In the genomic region with DNA sequence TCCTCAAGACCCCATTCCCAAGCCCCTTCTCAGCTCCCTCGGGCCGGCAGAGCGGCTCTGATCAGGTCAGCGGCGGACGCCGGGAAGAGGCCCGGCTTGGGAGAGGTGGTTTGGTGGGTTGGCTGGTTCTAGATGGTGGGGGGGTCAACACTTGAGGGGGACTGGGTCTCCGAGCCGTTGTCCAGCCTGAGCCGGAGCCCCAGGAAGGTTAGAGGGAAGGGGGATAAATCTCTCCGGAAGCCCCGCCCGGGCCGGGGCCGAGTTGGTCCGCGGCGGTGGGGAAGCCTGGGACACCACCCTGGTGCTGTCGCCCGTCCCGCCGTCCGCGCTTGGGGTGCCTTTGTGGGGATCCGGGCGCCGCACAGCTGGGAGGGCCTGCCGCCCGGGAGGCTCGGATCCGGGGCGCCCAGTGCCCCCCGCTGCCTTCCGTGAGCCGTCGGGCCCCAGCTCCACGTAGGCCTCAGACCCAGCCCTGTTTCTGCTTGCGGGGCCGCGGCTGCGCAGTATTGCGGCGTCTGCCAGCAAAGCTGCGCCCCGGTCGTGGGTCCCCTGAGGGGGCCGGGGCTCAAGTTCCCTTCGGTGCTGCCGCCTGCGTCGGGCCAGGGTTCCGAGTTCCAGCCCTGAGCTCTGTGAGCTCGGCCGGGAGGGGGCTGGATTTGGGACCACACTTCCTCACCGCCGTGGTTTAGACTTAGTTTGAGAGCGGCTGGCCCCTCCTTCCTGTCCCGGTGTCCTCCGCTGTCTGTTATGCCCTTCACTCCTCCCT, we compare ENCODE assay signal across 1 cellular context.
TF ChIP-seq lines count a peak whose summit lies in the region.

No MANE protein-coding gene starts in this region.

TF ChIP-seq in HEK293, 187 proteins besides CTCF, POLR2A, EP300 and RAD21 (continued from another document and continues in another):
- TF ChIP-seq, protein P1, sequence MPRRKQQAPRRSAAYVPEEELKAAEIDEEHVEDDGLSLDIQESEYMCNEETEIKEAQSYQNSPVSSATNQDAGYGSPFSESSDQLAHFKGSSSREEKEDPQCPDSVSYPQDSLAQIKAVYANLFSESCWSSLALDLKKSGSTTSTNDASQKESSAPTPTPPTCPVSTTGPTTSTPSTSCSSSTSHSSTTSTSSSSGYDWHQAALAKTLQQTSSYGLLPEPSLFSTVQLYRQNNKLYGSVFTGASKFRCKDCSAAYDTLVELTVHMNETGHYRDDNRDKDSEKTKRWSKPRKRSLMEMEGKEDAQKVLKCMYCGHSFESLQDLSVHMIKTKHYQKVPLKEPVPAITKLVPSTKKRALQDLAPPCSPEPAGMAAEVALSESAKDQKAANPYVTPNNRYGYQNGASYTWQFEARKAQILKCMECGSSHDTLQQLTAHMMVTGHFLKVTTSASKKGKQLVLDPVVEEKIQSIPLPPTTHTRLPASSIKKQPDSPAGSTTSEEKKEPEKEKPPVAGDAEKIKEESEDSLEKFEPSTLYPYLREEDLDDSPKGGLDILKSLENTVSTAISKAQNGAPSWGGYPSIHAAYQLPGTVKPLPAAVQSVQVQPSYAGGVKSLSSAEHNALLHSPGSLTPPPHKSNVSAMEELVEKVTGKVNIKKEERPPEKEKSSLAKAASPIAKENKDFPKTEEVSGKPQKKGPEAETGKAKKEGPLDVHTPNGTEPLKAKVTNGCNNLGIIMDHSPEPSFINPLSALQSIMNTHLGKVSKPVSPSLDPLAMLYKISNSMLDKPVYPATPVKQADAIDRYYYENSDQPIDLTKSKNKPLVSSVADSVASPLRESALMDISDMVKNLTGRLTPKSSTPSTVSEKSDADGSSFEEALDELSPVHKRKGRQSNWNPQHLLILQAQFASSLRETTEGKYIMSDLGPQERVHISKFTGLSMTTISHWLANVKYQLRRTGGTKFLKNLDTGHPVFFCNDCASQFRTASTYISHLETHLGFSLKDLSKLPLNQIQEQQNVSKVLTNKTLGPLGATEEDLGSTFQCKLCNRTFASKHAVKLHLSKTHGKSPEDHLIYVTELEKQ (tag by site-specific recombination; IDR thresholded peaks at IDR 0.05; ENCODE audit: borderline replicate concordance) = no peak
- no peak for TF ChIP-seq KLF9 (tag by site-specific recombination; IDR thresholded peaks at IDR 0.05; ENCODE audit: low read depth)
- TF ChIP-seq ZNF670 (tag by site-specific recombination; IDR thresholded peaks at IDR 0.05; ENCODE audit: low read depth) = no peak
- TF ChIP-seq ZNF555 (tag by site-specific recombination; conservative IDR thresholded peaks at IDR 0.05) = no peak
- no peak for TF ChIP-seq ZNF473 (tag by site-specific recombination; IDR thresholded peaks at IDR 0.05)
- no peak for TF ChIP-seq ZNF623 (tag by site-specific recombination; IDR thresholded peaks at IDR 0.05)
- TF ChIP-seq, protein P2, sequence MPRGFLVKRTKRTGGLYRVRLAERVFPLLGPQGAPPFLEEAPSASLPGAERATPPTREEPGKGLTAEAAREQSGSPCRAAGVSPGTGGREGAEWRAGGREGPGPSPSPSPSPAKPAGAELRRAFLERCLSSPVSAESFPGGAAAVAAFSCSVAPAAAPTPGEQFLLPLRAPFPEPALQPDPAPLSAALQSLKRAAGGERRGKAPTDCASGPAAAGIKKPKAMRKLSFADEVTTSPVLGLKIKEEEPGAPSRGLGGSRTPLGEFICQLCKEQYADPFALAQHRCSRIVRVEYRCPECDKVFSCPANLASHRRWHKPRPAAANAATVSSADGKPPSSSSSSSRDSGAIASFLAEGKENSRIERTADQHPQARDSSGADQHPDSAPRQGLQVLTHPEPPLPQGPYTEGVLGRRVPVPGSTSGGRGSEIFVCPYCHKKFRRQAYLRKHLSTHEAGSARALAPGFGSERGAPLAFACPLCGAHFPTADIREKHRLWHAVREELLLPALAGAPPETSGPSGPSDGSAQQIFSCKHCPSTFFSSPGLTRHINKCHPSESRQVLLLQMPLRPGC (tag by site-specific recombination; IDR thresholded peaks at IDR 0.05) = no peak
- no peak for TF ChIP-seq ZNF16 (tag by site-specific recombination; IDR thresholded peaks at IDR 0.05; ENCODE audit: low read depth)
- no peak for TF ChIP-seq ZNF707 (tag by site-specific recombination; IDR thresholded peaks at IDR 0.05)
- TF ChIP-seq ZNF624 (tag by site-specific recombination; IDR thresholded peaks at IDR 0.05) = no peak
- TF ChIP-seq HOXA7 (CRISPR knock-in tag; IDR thresholded peaks at IDR 0.05; ENCODE audit: borderline replicate concordance) = no peak
- TF ChIP-seq ZNF792 (tag by site-specific recombination; IDR thresholded peaks at IDR 0.05) = no peak
- peak; percentile 67 for TF ChIP-seq ZNF561 (tag by site-specific recombination; IDR thresholded peaks at IDR 0.05; ENCODE audit: borderline replicate concordance)
- no peak for TF ChIP-seq ATF2 (tag by site-specific recombination; IDR thresholded peaks at IDR 0.05; ENCODE audit: low read depth)
- no peak for TF ChIP-seq ZNF571 (tag by site-specific recombination; IDR thresholded peaks at IDR 0.05)
- no peak for TF ChIP-seq BCL11A (tag by site-specific recombination; IDR thresholded peaks at IDR 0.05; ENCODE audit: low read depth)
- peak; percentile 22 for TF ChIP-seq ZSCAN5A (tag by site-specific recombination; IDR thresholded peaks at IDR 0.05)
- TF ChIP-seq ZNF777 (tag by site-specific recombination; IDR thresholded peaks at IDR 0.05; ENCODE audit: borderline replicate concordance) = peak; percentile 92; the same call in 1 of the 2 replicates
- no peak for TF ChIP-seq GLI2 (tag by site-specific recombination; IDR thresholded peaks at IDR 0.05; ENCODE audit: borderline replicate concordance, low read depth)
- TF ChIP-seq MYNN (tag by site-specific recombination; IDR thresholded peaks at IDR 0.05; ENCODE audit: borderline replicate concordance) = no peak
- TF ChIP-seq ZNF426 (tag by site-specific recombination; IDR thresholded peaks at IDR 0.05) = no peak
- TF ChIP-seq PBX3 (CRISPR knock-in tag; IDR thresholded peaks at IDR 0.05) = no peak
- no peak; the same call in 1 of the 2 replicates for TF ChIP-seq ZBTB7A (tag by site-specific recombination; IDR thresholded peaks at IDR 0.05; ENCODE audit: low read depth)
- no peak for TF ChIP-seq KLF7 (tag by site-specific recombination; IDR thresholded peaks at IDR 0.05; ENCODE audit: borderline replicate concordance)
- peak; percentile 93 for TF ChIP-seq GLIS2 (tag by site-specific recombination; IDR thresholded peaks at IDR 0.05)
- TF ChIP-seq ZNF837 (tag by site-specific recombination; IDR thresholded peaks at IDR 0.05) = no peak
- TF ChIP-seq, protein P3, sequence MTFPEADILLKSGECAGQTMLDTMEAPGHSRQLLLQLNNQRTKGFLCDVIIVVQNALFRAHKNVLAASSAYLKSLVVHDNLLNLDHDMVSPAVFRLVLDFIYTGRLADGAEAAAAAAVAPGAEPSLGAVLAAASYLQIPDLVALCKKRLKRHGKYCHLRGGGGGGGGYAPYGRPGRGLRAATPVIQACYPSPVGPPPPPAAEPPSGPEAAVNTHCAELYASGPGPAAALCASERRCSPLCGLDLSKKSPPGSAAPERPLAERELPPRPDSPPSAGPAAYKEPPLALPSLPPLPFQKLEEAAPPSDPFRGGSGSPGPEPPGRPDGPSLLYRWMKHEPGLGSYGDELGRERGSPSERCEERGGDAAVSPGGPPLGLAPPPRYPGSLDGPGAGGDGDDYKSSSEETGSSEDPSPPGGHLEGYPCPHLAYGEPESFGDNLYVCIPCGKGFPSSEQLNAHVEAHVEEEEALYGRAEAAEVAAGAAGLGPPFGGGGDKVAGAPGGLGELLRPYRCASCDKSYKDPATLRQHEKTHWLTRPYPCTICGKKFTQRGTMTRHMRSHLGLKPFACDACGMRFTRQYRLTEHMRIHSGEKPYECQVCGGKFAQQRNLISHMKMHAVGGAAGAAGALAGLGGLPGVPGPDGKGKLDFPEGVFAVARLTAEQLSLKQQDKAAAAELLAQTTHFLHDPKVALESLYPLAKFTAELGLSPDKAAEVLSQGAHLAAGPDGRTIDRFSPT (tag by site-specific recombination; IDR thresholded peaks at IDR 0.05) = peak; percentile 62; the same call in 1 of the 2 replicates
- TF ChIP-seq, protein P4, sequence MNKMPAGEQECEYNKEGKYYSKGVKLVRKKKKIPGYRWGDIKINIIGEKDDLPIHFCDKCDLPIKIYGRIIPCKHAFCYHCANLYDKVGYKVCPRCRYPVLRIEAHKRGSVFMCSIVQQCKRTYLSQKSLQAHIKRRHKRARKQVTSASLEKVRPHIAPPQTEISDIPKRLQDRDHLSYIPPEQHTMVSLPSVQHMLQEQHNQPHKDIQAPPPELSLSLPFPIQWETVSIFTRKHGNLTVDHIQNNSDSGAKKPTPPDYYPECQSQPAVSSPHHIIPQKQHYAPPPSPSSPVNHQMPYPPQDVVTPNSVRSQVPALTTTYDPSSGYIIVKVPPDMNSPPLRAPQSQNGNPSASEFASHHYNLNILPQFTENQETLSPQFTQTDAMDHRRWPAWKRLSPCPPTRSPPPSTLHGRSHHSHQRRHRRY (tag by site-specific recombination; IDR thresholded peaks at IDR 0.05) = no peak
- no peak for TF ChIP-seq ZNF549 (tag by site-specific recombination; IDR thresholded peaks at IDR 0.05)
- no peak for TF ChIP-seq ZNF214 (tag by site-specific recombination; IDR thresholded peaks at IDR 0.05; ENCODE audit: borderline replicate concordance)
- no peak for TF ChIP-seq ZNF510 (tag by site-specific recombination; IDR thresholded peaks at IDR 0.05; ENCODE audit: insufficient replicate concordance)
- TF ChIP-seq, protein P5, sequence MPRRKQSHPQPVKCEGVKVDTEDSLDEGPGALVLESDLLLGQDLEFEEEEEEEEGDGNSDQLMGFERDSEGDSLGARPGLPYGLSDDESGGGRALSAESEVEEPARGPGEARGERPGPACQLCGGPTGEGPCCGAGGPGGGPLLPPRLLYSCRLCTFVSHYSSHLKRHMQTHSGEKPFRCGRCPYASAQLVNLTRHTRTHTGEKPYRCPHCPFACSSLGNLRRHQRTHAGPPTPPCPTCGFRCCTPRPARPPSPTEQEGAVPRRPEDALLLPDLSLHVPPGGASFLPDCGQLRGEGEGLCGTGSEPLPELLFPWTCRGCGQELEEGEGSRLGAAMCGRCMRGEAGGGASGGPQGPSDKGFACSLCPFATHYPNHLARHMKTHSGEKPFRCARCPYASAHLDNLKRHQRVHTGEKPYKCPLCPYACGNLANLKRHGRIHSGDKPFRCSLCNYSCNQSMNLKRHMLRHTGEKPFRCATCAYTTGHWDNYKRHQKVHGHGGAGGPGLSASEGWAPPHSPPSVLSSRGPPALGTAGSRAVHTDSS (tag by site-specific recombination; IDR thresholded peaks at IDR 0.05) = no peak
- no peak for TF ChIP-seq IKZF3 (tag by site-specific recombination; IDR thresholded peaks at IDR 0.05)
- TF ChIP-seq YY2 (tag by site-specific recombination; IDR thresholded peaks at IDR 0.05) = no peak
- 0 out of 2 replicates have a peak, but pooled peaks have one; percentile 19 for TF ChIP-seq ZEB2 (tag by site-specific recombination; IDR thresholded peaks at IDR 0.05)
- no peak for TF ChIP-seq EGR2 (tag by site-specific recombination; IDR thresholded peaks at IDR 0.05; ENCODE audit: low read depth)
- 0 out of 2 replicates have a peak, but pooled peaks have one; percentile 1 for TF ChIP-seq KLF17 (tag by site-specific recombination; IDR thresholded peaks at IDR 0.05)
- TF ChIP-seq, protein P6, sequence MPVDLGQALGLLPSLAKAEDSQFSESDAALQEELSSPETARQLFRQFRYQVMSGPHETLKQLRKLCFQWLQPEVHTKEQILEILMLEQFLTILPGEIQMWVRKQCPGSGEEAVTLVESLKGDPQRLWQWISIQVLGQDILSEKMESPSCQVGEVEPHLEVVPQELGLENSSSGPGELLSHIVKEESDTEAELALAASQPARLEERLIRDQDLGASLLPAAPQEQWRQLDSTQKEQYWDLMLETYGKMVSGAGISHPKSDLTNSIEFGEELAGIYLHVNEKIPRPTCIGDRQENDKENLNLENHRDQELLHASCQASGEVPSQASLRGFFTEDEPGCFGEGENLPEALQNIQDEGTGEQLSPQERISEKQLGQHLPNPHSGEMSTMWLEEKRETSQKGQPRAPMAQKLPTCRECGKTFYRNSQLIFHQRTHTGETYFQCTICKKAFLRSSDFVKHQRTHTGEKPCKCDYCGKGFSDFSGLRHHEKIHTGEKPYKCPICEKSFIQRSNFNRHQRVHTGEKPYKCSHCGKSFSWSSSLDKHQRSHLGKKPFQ (tag by site-specific recombination; IDR thresholded peaks at IDR 0.05) = no peak
